Comparison of ENCODE assay signal across 8 cellular contexts in the genomic region with DNA sequence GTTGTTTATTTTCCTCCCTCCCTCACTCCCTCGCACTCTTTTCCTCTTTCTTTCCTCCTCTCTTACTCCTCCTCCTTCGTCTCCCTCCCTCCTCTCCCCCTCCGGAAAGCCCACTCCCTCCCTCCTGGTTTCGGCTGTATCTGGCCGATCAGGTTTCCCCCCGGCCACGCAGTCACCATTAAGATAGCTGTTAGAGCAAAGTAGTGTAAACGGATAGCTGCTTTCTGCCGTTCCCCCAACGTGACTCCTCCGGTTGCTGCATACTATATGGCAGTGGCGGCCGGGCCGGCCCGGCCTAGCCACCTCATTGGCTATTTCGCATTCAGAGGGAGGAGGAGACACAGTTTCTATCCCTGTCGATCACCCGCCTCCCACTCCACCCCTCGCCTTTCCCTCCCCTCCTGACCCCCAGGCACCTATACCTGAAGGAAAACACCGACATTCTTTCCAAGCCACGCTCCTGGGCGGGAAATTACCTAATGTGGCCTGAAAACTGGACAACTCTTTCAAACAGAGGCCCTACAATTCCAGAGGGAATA. TPM values are rescaled to one million over a fixed set of nuclear protein-coding genes. Genes with fewer than 3 reads are reported as not detected.
DNase-seq lines count a peak whose midpoint lies in the region; ATAC-seq and TF ChIP-seq lines count a peak whose summit lies in the region.

A gene (minus strand): TSS at position 272 of the 539 bp plus-strand sequence. CDS start 277 bp downstream, outside the sequence.

- POLR2A ChIA-PET in CD8-positive, alpha-beta memory T cell (lab: Charles Lee): no interaction called here

- H3K9me3 Mint-ChIP-seq in CD8-positive, alpha-beta memory T cell: no peaks in the 10 kb centered on the region

- H3K27me3 Mint-ChIP-seq in CD8-positive, alpha-beta memory T cell: peaks cover 61 to 81% of the 10 kb centered on the region in 2 donors

- H3K9me3 ChIP-seq in CD8-positive, alpha-beta memory T cell (ENCODE audit: low read length): no peaks in the 10 kb centered on the region
- no peaks in the 10 kb centered on the region for H3K9me3 ChIP-seq in right atrium auricular region

- H3K4me3 Mint-ChIP-seq in CD8-positive, alpha-beta memory T cell: peak within 1 kb of the TSS; percentile 86 to 93 (median 88)

- peak within 1 kb of the TSS in 3 of 8 donors; percentile 20 to 58 (median 56) for H3K27ac Mint-ChIP-seq in CD8-positive, alpha-beta memory T cell

- H3K4me3 ChIP-seq in CD8-positive, alpha-beta memory T cell (ENCODE audit: low read length): peak within 1 kb of the TSS; percentile 59
- H3K4me3 ChIP-seq in right atrium auricular region: peak within 1 kb of the TSS; percentile 79

- H3K27me3 ChIP-seq in CD8-positive, alpha-beta memory T cell (ENCODE audit: insufficient read depth, low read length, poor library complexity, severe bottlenecking): peaks cover 48% of the 10 kb centered on the region
- H3K27me3 ChIP-seq in right atrium auricular region: no peaks in the 10 kb centered on the region

- no peaks in the 10 kb centered on the region for H3K36me3 ChIP-seq in CD8-positive, alpha-beta memory T cell (ENCODE audit: insufficient read depth, low read length)
- no peaks in the 10 kb centered on the region for H3K36me3 ChIP-seq in right atrium auricular region

- no peak for ATAC-seq in GM19023 (IDR thresholded peaks at IDR 0.05; ENCODE audit: unreplicated experiment)

- no peak for TF ChIP-seq CTCF in GM20000 (IDR thresholded peaks at IDR 0.05; ENCODE audit: extremely low read depth, missing control alignments)
- no peak for TF ChIP-seq CTCF in right atrium auricular region (IDR thresholded peaks at IDR 0.05)

- H3K4me1 Mint-ChIP-seq in CD8-positive, alpha-beta memory T cell: peaks cover 16 to 27% (median 21%) of the 10 kb centered on the region in 3 donors

- peak within 1 kb of the TSS; percentile 60 for H3K27ac ChIP-seq in CD8-positive, alpha-beta memory T cell (ENCODE audit: low read depth, low read length)
- peak within 1 kb of the TSS; percentile 76 to 81 for H3K27ac ChIP-seq in right atrium auricular region

- DNase-seq in CD8-positive, alpha-beta memory T cell: peak in 1 of 5 donors; percentile 3
- peak; percentile 72 for DNase-seq in GM20000 (ENCODE audit: low spot score)
- DNase-seq in HuH-7 (ENCODE audit: low spot score): peak; percentile 90
- DNase-seq in OCI-M1 (lab: John Stamatoyannopoulos, UW): peak; percentile 85
- peak in 37 of 58 donors; percentile 8 to 72 (median 31) for DNase-seq in anterior cingulate cortex (lab: John Stamatoyannopoulos, UW)
- peak; percentile 69 for DNase-seq in right atrium auricular region (ENCODE audit: low spot score)
- DNase-seq in posterior cingulate gyrus: peak; percentile 21 to 91 (median 70)

- H3K4me1 ChIP-seq in CD8-positive, alpha-beta memory T cell (ENCODE audit: insufficient read depth, low read length): peaks cover 4% of the 10 kb centered on the region
- H3K4me1 ChIP-seq in right atrium auricular region: peaks cover 0 to 20% of the 10 kb centered on the region in 2 donors

- no peaks in the 10 kb centered on the region for H3K36me3 Mint-ChIP-seq in CD8-positive, alpha-beta memory T cell

- intact Hi-C loops in posterior cingulate gyrus (cut with DNase I): no loop called here

- CTCF ChIA-PET in CD8-positive, alpha-beta memory T cell (lab: Charles Lee): interaction anchor here (1.2 kb wide), 1 partner anchor 29 kb away, joined by 3 read pairs; no protein-coding TSS in a partner anchor

RNA-seq across cellular contexts. Expression of the gene that starts here (rescaled TPM):
- total RNA-seq in CD8-positive, alpha-beta memory T cell: under 1 TPM in 1 of 2 experiments, not detected in 1; 0.09 TPM
- polyA plus RNA-seq in CD8-positive, alpha-beta memory T cell: not detected
- total RNA-seq in right atrium auricular region: 1 to 10 TPM; 3.3 to 4.1 TPM
